ENCODE assay signal across 8 cellular contexts in genomic region chr3:56802411-56802745, GRCh38. TPM values are rescaled to one million over a fixed set of nuclear protein-coding genes. Genes with fewer than 3 reads are reported as not detected.
DNase-seq lines count a peak whose midpoint lies in the region; ATAC-seq and TF ChIP-seq lines count a peak whose summit lies in the region.

No MANE protein-coding gene starts in this region.

- ATAC-seq in CD8-positive, alpha-beta T cell, result no peak

- no peak overlapping the region for H2BK120ac ChIP-seq in neuronal stem cell (ENCODE audit: low read depth, low read length)

- H3K27ac Mint-ChIP-seq in CD8-positive, alpha-beta T cell, result peak overlapping the region; percentile 89

- no peak overlapping the region for H2BK12ac ChIP-seq in neuronal stem cell (ENCODE audit: low read length)

- peak overlapping the region; percentile 95 for H3K4me3 Mint-ChIP-seq in CD8-positive, alpha-beta T cell

- CTCF ChIA-PET in CD8-positive, alpha-beta T cell (lab: Charles Lee), result interaction anchor here (0.8 to 12.9 kb wide), 15 partner anchors 11 to 187 kb away, joined by 3 to 222 read pairs (median 12); no protein-coding TSS in a partner anchor

- no peak overlapping the region for H3K18ac ChIP-seq in neuronal stem cell (ENCODE audit: low read length)

- H3K4me2 ChIP-seq in neuronal stem cell (ENCODE audit: insufficient read depth, low read length, poor library complexity, severe bottlenecking), result no peak overlapping the region

- H3K36me3 Mint-ChIP-seq in CD8-positive, alpha-beta T cell, result peaks cover 20% of the 10 kb centered on the region

- no peaks in the 10 kb centered on the region for H3K27me3 Mint-ChIP-seq in CD8-positive, alpha-beta T cell (ENCODE audit: low read depth)

- H2AK5ac ChIP-seq in neuronal stem cell (ENCODE audit: low read depth, low read length), result no peak overlapping the region

- H3K9me3 ChIP-seq in CD8-positive, alpha-beta T cell (ENCODE audit: low read length), result no peaks in the 10 kb centered on the region
- H3K9me3 ChIP-seq in NT2/D1 (ENCODE audit: insufficient read depth, low read length), result no peaks in the 10 kb centered on the region
- H3K9me3 ChIP-seq in duodenal mucosa (ENCODE audit: control insufficient read depth in 1 of 2, low read length in 2 of 2), result no peaks in the 10 kb centered on the region
- H3K9me3 ChIP-seq in neuronal stem cell (replicated peaks in 1 of 2; ENCODE audit: control insufficient read depth in 2 of 2, insufficient read depth in 1 of 2, low read depth in 1 of 2, low read length in 2 of 2), result no peaks in the 10 kb centered on the region

- no peak overlapping the region for H3K23ac ChIP-seq in neuronal stem cell (ENCODE audit: low read depth, low read length, poor library complexity)

- no peak overlapping the region for H2BK15ac ChIP-seq in neuronal stem cell (ENCODE audit: low read length)

- no peak for DNase-seq in CD8-positive, alpha-beta T cell
- DNase-seq in NT2/D1 (ENCODE audit: low read depth, low spot score) (no peak), neuronal stem cell (ENCODE audit: low spot score) (no peak), SIG-M5 treated with dmso at 0.1 percent for 504 hours (lab: John Stamatoyannopoulos, UW; ENCODE audit: unreplicated experiment) (no peak), GF-D8 (lab: John Stamatoyannopoulos, UW) (no peak), SHP77 (lab: John Stamatoyannopoulos, UW) (no peak), NCI-H146 (lab: John Stamatoyannopoulos, UW) (no peak)

- no peak overlapping the region for H3K4ac ChIP-seq in neuronal stem cell (ENCODE audit: low read length)

- peaks cover 17% of the 10 kb centered on the region for H3K4me1 ChIP-seq in CD8-positive, alpha-beta T cell (ENCODE audit: insufficient read depth, low read length)
- H3K4me1 ChIP-seq in NT2/D1 (ENCODE audit: insufficient read depth, insufficient read length), result peaks cover 4% of the 10 kb centered on the region
- peaks cover 14 to 21% of the 10 kb centered on the region in 2 donors for H3K4me1 ChIP-seq in duodenal mucosa (ENCODE audit: control insufficient read depth in 1 of 2, insufficient read depth in 2 of 2, low read length in 2 of 2)
- H3K4me1 ChIP-seq in neuronal stem cell (ENCODE audit: control insufficient read depth in 2 of 2, insufficient read depth in 1 of 2, low read depth in 1 of 2, low read length in 2 of 2), result peaks cover 4 to 5% of the 10 kb centered on the region in 2 donors

- H3K9ac ChIP-seq in NT2/D1 (ENCODE audit: insufficient read length, low read depth) (peak overlapping the region; percentile 27), duodenal mucosa (ENCODE audit: low read depth in 1 of 2, low read length in 2 of 2) (peak overlapping the region; percentile 45 to 53), neuronal stem cell (ENCODE audit: low read depth, low read length, poor library complexity) (no peak overlapping the region)

- H3K27me3 ChIP-seq in CD8-positive, alpha-beta T cell (ENCODE audit: insufficient read depth, low read length), result no peaks in the 10 kb centered on the region
- H3K27me3 ChIP-seq in NT2/D1 (ENCODE audit: insufficient read depth, insufficient read length), result peaks cover 16% of the 10 kb centered on the region
- H3K27me3 ChIP-seq in duodenal mucosa (ENCODE audit: control insufficient read depth in 1 of 2, insufficient read depth in 2 of 2, low read length in 2 of 2), result no peaks in the 10 kb centered on the region
- peaks cover 0 to 48% (median 18%) of the 10 kb centered on the region in 3 experiments for H3K27me3 ChIP-seq in neuronal stem cell (ENCODE audit: control insufficient read depth in 3 of 3, insufficient read depth in 3 of 3, low read depth in 1 of 3, low read length in 3 of 3)

- H3K36me3 ChIP-seq in CD8-positive, alpha-beta T cell (ENCODE audit: insufficient read depth, low read length), result no peaks in the 10 kb centered on the region
- H3K36me3 ChIP-seq in NT2/D1 (ENCODE audit: insufficient read depth, insufficient read length, low read length) (no peaks in the 10 kb centered on the region), duodenal mucosa (ENCODE audit: control insufficient read depth in 1 of 2, insufficient read depth in 2 of 2, low read length in 2 of 2) (no peaks in the 10 kb centered on the region), neuronal stem cell (replicated peaks in 1 of 2; ENCODE audit: control insufficient read depth in 2 of 2, insufficient read depth in 2 of 2, low read length in 2 of 2) (no peaks in the 10 kb centered on the region)

- peaks cover 32% of the 10 kb centered on the region for H3K4me1 Mint-ChIP-seq in CD8-positive, alpha-beta T cell (ENCODE audit: low read depth)

- no peaks in the 10 kb centered on the region for H3K79me1 ChIP-seq in neuronal stem cell (ENCODE audit: low read depth, low read length)

- TF ChIP-seq CTCF in CD8-positive, alpha-beta T cell (IDR thresholded peaks at IDR 0.05), result no peak

- peak overlapping the region; percentile 98 for H3K4me3 ChIP-seq in CD8-positive, alpha-beta T cell (ENCODE audit: low read depth, low read length)
- H3K4me3 ChIP-seq in NT2/D1 (ENCODE audit: insufficient read length, low read depth) (no peak overlapping the region), duodenal mucosa (ENCODE audit: low read depth in 1 of 2, low read length in 2 of 2) (peak overlapping the region; percentile 87 to 92), neuronal stem cell (ENCODE audit: low read length in 2 of 2) (peak overlapping the region in 1 of 2 donors; percentile 55)

- H3K27ac ChIP-seq in CD8-positive, alpha-beta T cell (ENCODE audit: low read depth, low read length), result peak overlapping the region; percentile 71
- H3K27ac ChIP-seq in duodenal mucosa (ENCODE audit: low read depth, low read length) (no peak overlapping the region), neuronal stem cell (replicated peaks; ENCODE audit: low read length) (no peak overlapping the region)

- no peak overlapping the region for H4K91ac ChIP-seq in neuronal stem cell (ENCODE audit: low read depth, low read length, poor library complexity)

- no peak overlapping the region for H3K14ac ChIP-seq in neuronal stem cell (ENCODE audit: low read length)

- no CpG with 5 or more reads among the region's 7 CpGs for WGBS in neuronal stem cell (ENCODE audit: extremely low coverage in 2 of 2, insufficient read length in 2 of 2, insufficient replicate concordance in 1 of 2), 2 donors

- POLR2A ChIA-PET in CD8-positive, alpha-beta T cell (lab: Charles Lee), result interaction anchor here (1.3 to 6.7 kb wide), 6 partner anchors 9 to 187 kb away, joined by 4 to 182 read pairs (median 18); no protein-coding TSS in a partner anchor

- H2AFZ ChIP-seq in neuronal stem cell (ENCODE audit: low read length), result peak overlapping the region; percentile 98

- H2BK5ac ChIP-seq in neuronal stem cell (ENCODE audit: low read length), result no peak overlapping the region

- H4K8ac ChIP-seq in neuronal stem cell (ENCODE audit: low read depth, low read length), result no peak overlapping the region

- no peaks in the 10 kb centered on the region for H3K9me3 Mint-ChIP-seq in CD8-positive, alpha-beta T cell

- intact Hi-C loops in CD8-positive, alpha-beta T cell (cut with DNase I, micrococcal nuclease), result loop anchor here (1.0 to 5.0 kb wide), 5 partner anchors 100 to 425 kb away; partner anchors contain the start of genes APPL1 (in 1 of the 2) and CCDC66 (in 1 of the 2)

RNA-seq across cellular contexts. Expression of gene ARHGEF3, which starts 0.6 kb away (rescaled TPM):
- total RNA-seq in CD8-positive, alpha-beta T cell, result 10 to 100 TPM; 38.8 to 39.9 TPM
- polyA plus RNA-seq in neuronal stem cell (2013, experiment 1 of 2), result 2.2 TPM
- 2.1 TPM for polyA plus RNA-seq in neuronal stem cell (2013, experiment 2 of 2)
